ENCODE assay signal across 1 cellular context in the genomic region with DNA sequence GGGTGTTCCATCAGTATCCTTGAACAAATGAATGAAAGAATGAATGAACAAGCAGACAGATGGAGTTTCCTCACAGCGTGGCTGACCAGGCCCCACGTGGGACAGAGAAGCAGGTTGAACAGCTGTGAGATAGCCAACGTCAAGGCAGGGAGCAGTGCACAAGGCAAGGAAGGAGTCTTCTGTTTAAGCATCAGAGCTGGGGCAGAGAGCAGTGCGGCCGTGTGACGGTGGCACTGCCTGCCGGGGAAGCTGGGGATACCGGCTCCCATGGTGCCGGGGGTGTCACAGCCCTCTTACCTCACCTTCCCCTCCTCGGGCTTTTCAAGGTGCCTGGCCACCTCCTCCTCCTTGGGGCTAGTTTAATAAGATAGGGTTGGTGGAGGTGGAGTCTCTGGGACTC.
TF ChIP-seq lines count a peak whose summit lies in the region.

No MANE protein-coding gene starts in this region.

TF ChIP-seq in IMR-90, 13 proteins besides CTCF, POLR2A, EP300 and RAD21 (continued from another document):
- no peak for TF ChIP-seq RCOR1 (IDR thresholded peaks at IDR 0.05; ENCODE audit: insufficient replicate concordance, low read length)
